Comparison of ENCODE assay signal across 31 cellular contexts in the genomic region with DNA sequence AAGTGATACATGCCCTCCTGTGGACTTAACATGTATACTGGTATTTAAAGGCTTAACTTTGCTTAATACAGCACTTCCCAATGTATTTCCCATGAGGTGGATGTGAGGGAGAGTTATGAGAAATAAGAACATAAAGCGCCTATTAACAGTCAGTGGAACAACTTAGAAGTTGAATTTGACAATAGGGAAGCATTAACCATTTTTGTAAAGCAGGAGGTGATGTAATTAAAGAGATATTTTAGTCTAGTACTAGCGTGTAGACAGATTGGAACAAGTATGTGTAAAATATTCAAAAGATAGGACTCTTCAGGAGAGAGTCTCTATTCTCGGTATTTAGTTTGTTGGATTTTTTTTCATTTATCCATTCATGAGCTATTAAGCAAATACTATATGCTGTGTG.
"Had no signal": no experiment of that assay in that cellular context is flagged by ENCODE, and none has a peak within 500 bp of the region (broad histone marks: within the 10 kb centered on the region; RNA-seq: fewer than 3 reads in every experiment).

No MANE protein-coding gene starts in this region.

- H3K36me3 ChIP-seq: neural progenitor cell, ovary, right lobe of liver, sigmoid colon, spleen, suprapubic skin, tibial artery, transverse colon, upper lobe of right lung, uterus had no signal

- H3K9ac ChIP-seq: neural progenitor cell, parathyroid adenoma had no signal

- H3K79me2 ChIP-seq: parathyroid adenoma had no signal

- H3K4me1 ChIP-seq: parathyroid adenoma, psoas muscle, right lobe of liver, spleen, suprapubic skin, testis, tibial artery, transverse colon, upper lobe of right lung, uterus had no signal

- H3K36me3 Mint-ChIP-seq: natural killer cell; neural progenitor cell; stimulated activated memory B cell treated with anti-CD40 and anti-IgM and Interleukin-4, amounts not matched to agents 10 μg/mL and 1 μg/mL and 100 μg/mL, for 72 hours; type B pancreatic cell had no signal

- H3K27ac Mint-ChIP-seq: natural killer cell; nephron; neural progenitor cell; progenitor cell of endocrine pancreas; stimulated activated memory B cell treated with anti-CD40 and anti-IgM and Interleukin-4, amounts not matched to agents 10 μg/mL and 1 μg/mL and 100 μg/mL, for 72 hours; stimulated activated naive CD8-positive, alpha-beta T cell treated with anti-CD3 and anti-CD28 coated beads, Interleukin-15, amount 100 ng/mL, for 72 hours; type B pancreatic cell had no signal

- H3K4me3 Mint-ChIP-seq: natural killer cell; nephron; neural progenitor cell; stimulated activated memory B cell treated with anti-CD40 and anti-IgM and Interleukin-4, amounts not matched to agents 10 μg/mL and 1 μg/mL and 100 μg/mL, for 72 hours; stimulated activated naive CD8-positive, alpha-beta T cell treated with anti-CD3 and anti-CD28 coated beads, Interleukin-15, amount 100 ng/mL, for 72 hours; type B pancreatic cell had no signal

- H3K27me3 Mint-ChIP-seq: stimulated activated memory B cell treated with anti-CD40 and anti-IgM and Interleukin-4, amounts not matched to agents 10 μg/mL and 1 μg/mL and 100 μg/mL, for 72 hours; stimulated activated naive CD8-positive, alpha-beta T cell treated with anti-CD3 and anti-CD28 coated beads, Interleukin-15, amount 100 ng/mL, for 72 hours; type B pancreatic cell had no signal

- H2AFZ ChIP-seq: neural progenitor cell, parathyroid adenoma had no signal

- H3K27ac ChIP-seq: neural progenitor cell, ovary, parathyroid adenoma, psoas muscle, right lobe of liver, sigmoid colon, spleen, suprapubic skin, testis, tibial artery, transverse colon, upper lobe of right lung, uterus had no signal

- H3K4me1 Mint-ChIP-seq: natural killer cell; stimulated activated memory B cell treated with anti-CD40 and anti-IgM and Interleukin-4, amounts not matched to agents 10 μg/mL and 1 μg/mL and 100 μg/mL, for 72 hours; stimulated activated naive CD8-positive, alpha-beta T cell treated with anti-CD3 and anti-CD28 coated beads, Interleukin-15, amount 100 ng/mL, for 72 hours had no signal

- FAIRE-seq: small intestine had no signal

- ATAC-seq: natural killer cell; psoas muscle; right cardiac atrium; right lobe of liver; stimulated activated memory B cell treated with anti-CD40 and anti-IgM and Interleukin-4, amounts not matched to agents 10 μg/mL and 1 μg/mL and 100 μg/mL, for 72 hours; stimulated activated naive CD8-positive, alpha-beta T cell treated with anti-CD3 and anti-CD28 coated beads, Interleukin-15, amount 100 ng/mL, for 72 hours; stimulated activated naive CD8-positive, alpha-beta T cell treated with anti-CD3 and anti-CD28 coated beads, Interleukin-15, Interleukin-2, amounts not matched to agents 100 U/mL and 50 U/mL, for 24 hours; upper lobe of right lung had no signal

- H3K9me3 Mint-ChIP-seq: nephron; neural progenitor cell; stimulated activated memory B cell treated with anti-CD40 and anti-IgM and Interleukin-4, amounts not matched to agents 10 μg/mL and 1 μg/mL and 100 μg/mL, for 72 hours; type B pancreatic cell had no signal

- H3K4me3 ChIP-seq: neural progenitor cell, ovary, psoas muscle, right lobe of liver, sigmoid colon, spleen, suprapubic skin, testis, tibial artery, transverse colon, upper lobe of right lung, uterus had no signal

- H3K9me3 ChIP-seq: ovary, psoas muscle, right lobe of liver, sigmoid colon, spleen, suprapubic skin, testis, tibial artery, transverse colon, upper lobe of right lung, uterus had no signal

- DNase-seq: natural killer cell; occipital lobe; ovary; posterior cingulate gyrus; psoas muscle; right cardiac atrium; right lobe of liver; sigmoid colon; small intestine; spleen; stimulated activated CD4-positive, alpha-beta T cell treated with anti-CD3 and anti-CD28 coated beads, Interleukin-12 subunit alpha, Interleukin-12 subunit beta, amount 100 ng/mL, for 4 hours; stimulated activated CD4-positive, alpha-beta T cell treated with anti-CD3 and anti-CD28 coated beads, Interleukin-1b, Interleukin-23, amount 100 ng/mL, for 48 hours; stimulated activated CD4-positive, alpha-beta T cell treated with anti-CD3 and anti-CD28 coated beads, Interleukin-4, amount 100 ng/mL, for 1 hour; stimulated activated CD4-positive, alpha-beta T cell treated with anti-CD3 and anti-CD28 coated beads, Interleukin-4, amount 100 ng/mL, for 4 hours; stimulated activated CD8-positive, alpha-beta memory T cell treated with anti-CD3 and anti-CD28 coated beads, Interleukin-4, amount 100 ng/mL, for 48 hours; stimulated activated naive CD4-positive, alpha-beta T cell; stimulated activated naive CD8-positive, alpha-beta T cell treated with anti-CD3 and anti-CD28 coated beads, Interleukin-15, amount 100 ng/mL, for 72 hours; stimulated activated naive CD8-positive, alpha-beta T cell treated with anti-CD3 and anti-CD28 coated beads, Interleukin-15, Interleukin-2, amounts not matched to agents 100 U/mL and 50 U/mL, for 24 hours; substantia nigra; testis; tibial artery; transverse colon; upper lobe of right lung; uterus had no signal

- H3K27me3 ChIP-seq: neural progenitor cell, ovary, right lobe of liver, sigmoid colon, spleen, suprapubic skin, testis, tibial artery, transverse colon, upper lobe of right lung, uterus had no signal
